1 cellular context compared by ENCODE assay signal in genomic region chr6:149320745-149321240, GRCh38.
TF ChIP-seq lines count a peak whose summit lies in the region.

No MANE protein-coding gene starts in this region.

TF ChIP-seq in GM23338, 12 proteins besides CTCF, POLR2A, EP300 and RAD21 (continued from another document):
- TF ChIP-seq, protein P1, sequence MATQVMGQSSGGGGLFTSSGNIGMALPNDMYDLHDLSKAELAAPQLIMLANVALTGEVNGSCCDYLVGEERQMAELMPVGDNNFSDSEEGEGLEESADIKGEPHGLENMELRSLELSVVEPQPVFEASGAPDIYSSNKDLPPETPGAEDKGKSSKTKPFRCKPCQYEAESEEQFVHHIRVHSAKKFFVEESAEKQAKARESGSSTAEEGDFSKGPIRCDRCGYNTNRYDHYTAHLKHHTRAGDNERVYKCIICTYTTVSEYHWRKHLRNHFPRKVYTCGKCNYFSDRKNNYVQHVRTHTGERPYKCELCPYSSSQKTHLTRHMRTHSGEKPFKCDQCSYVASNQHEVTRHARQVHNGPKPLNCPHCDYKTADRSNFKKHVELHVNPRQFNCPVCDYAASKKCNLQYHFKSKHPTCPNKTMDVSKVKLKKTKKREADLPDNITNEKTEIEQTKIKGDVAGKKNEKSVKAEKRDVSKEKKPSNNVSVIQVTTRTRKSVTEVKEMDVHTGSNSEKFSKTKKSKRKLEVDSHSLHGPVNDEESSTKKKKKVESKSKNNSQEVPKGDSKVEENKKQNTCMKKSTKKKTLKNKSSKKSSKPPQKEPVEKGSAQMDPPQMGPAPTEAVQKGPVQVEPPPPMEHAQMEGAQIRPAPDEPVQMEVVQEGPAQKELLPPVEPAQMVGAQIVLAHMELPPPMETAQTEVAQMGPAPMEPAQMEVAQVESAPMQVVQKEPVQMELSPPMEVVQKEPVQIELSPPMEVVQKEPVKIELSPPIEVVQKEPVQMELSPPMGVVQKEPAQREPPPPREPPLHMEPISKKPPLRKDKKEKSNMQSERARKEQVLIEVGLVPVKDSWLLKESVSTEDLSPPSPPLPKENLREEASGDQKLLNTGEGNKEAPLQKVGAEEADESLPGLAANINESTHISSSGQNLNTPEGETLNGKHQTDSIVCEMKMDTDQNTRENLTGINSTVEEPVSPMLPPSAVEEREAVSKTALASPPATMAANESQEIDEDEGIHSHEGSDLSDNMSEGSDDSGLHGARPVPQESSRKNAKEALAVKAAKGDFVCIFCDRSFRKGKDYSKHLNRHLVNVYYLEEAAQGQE (IDR thresholded peaks at IDR 0.05; ENCODE audit: unreplicated experiment), result no peak
- TF ChIP-seq ZNF114 (CRISPR knock-in tag; IDR thresholded peaks at IDR 0.05), result no peak
- TF ChIP-seq NANOG (IDR thresholded peaks at IDR 0.05; ENCODE audit: borderline replicate concordance), result no peak
- TF ChIP-seq EZH2phosphoT487 (IDR thresholded peaks at IDR 0.05; ENCODE audit: unreplicated experiment), result no peak
- TF ChIP-seq CREB1 (CRISPR knock-in tag; IDR thresholded peaks at IDR 0.05; ENCODE audit: low read depth), result no peak
